Comparison of ENCODE assay signal across 8 cellular contexts in genomic region chr9:1051286-1052118, GRCh38. TPM values are rescaled to one million over a fixed set of nuclear protein-coding genes. Genes with fewer than 3 reads are reported as not detected.
A peak's percentile ranks its signal among the peaks of the same experiment; 100 is the strongest.
DNase-seq lines count a peak whose midpoint lies in the region; ATAC-seq and TF ChIP-seq lines count a peak whose summit lies in the region.

No MANE protein-coding gene starts in this region.

- H3K36me3 ChIP-seq in ovary = no peaks in the 10 kb centered on the region
- H3K36me3 ChIP-seq in BE2C = no peaks in the 10 kb centered on the region

- H3K9me3 Mint-ChIP-seq in activated naive CD4-positive, alpha-beta T cell treated with anti-CD3 and anti-CD28 coated beads, Interleukin-2, amount 10 ng/mL, durations not matched to agents 7 days and 5 days = no peaks in the 10 kb centered on the region

- H3K36me3 Mint-ChIP-seq in activated naive CD4-positive, alpha-beta T cell treated with anti-CD3 and anti-CD28 coated beads, Interleukin-2, amount 10 ng/mL, durations not matched to agents 7 days and 5 days = peaks cover 25% of the 10 kb centered on the region

- H3K27ac Mint-ChIP-seq in activated naive CD4-positive, alpha-beta T cell treated with anti-CD3 and anti-CD28 coated beads, Interleukin-2, amount 10 ng/mL, durations not matched to agents 7 days and 5 days = no peak overlapping the region

- no peak overlapping the region for H3K27ac ChIP-seq in ovary

- intact Hi-C loops in ovary (cut with DNase I) = no loop called here

- H3K27me3 ChIP-seq in ovary (no peaks in the 10 kb centered on the region), BE2C (peaks cover 47% of the 10 kb centered on the region)

- no peak for ATAC-seq in GM21515 (IDR thresholded peaks at IDR 0.05; ENCODE audit: unreplicated experiment)

- DNase-seq in activated naive CD4-positive, alpha-beta T cell treated with anti-CD3 and anti-CD28 coated beads, Interleukin-2, amount 10 ng/mL, durations not matched to agents 7 days and 5 days = peak; percentile 54
- no peak for DNase-seq in activated naive CD4-positive, alpha-beta T cell treated with Interleukin-2 at 50 U/mL for 16 hours
- DNase-seq in NCI-H774 (lab: John Stamatoyannopoulos, UW) (peak; percentile 20), fibroblast of mammary gland (ENCODE audit: low read depth) (peak; percentile 18), ovary (no peak), SHP77 treated with DMSO at 0.1 percent for 48 hours (lab: John Stamatoyannopoulos, UW) (no peak), BE2C (no peak)

- H3K4me3 ChIP-seq in fibroblast of mammary gland (ENCODE audit: control insufficient read depth, low read depth, low read length) = no peak overlapping the region
- peak overlapping the region; percentile 6 for H3K4me3 ChIP-seq in ovary
- no peak overlapping the region for H3K4me3 ChIP-seq in BE2C (ENCODE audit: low read depth, low read length)

- peaks cover 52% of the 10 kb centered on the region for H3K4me1 Mint-ChIP-seq in activated naive CD4-positive, alpha-beta T cell treated with anti-CD3 and anti-CD28 coated beads, Interleukin-2, amount 10 ng/mL, durations not matched to agents 7 days and 5 days

- CTCF ChIA-PET in activated naive CD4-positive, alpha-beta T cell treated with anti-CD3 and anti-CD28 coated beads, Interleukin-2, amount 10 ng/mL, durations not matched to agents 7 days and 5 days (lab: Charles Lee) = interaction anchor here (1.0 to 1.2 kb wide), 2 partner anchors 11 to 73 kb away, joined by 3 to 4 read pairs; no protein-coding TSS in a partner anchor

- H3K9me3 ChIP-seq in ovary (no peaks in the 10 kb centered on the region), BE2C (no peaks in the 10 kb centered on the region)

- TF ChIP-seq CTCF in fibroblast of mammary gland (conservative IDR thresholded peaks at IDR 0.05; ENCODE audit: control insufficient read depth, insufficient read depth, low read depth, low read length) = no peak
- TF ChIP-seq CTCF in ovary (IDR thresholded peaks at IDR 0.05) = no peak
- TF ChIP-seq CTCF in BE2C (IDR thresholded peaks at IDR 0.05; ENCODE audit: low read depth, low read length) = no peak

- H3K4me1 ChIP-seq in ovary (ENCODE audit: insufficient read depth) = peaks cover 3% of the 10 kb centered on the region
- H3K4me1 ChIP-seq in BE2C = no peaks in the 10 kb centered on the region

- H3K4me3 Mint-ChIP-seq in activated naive CD4-positive, alpha-beta T cell treated with anti-CD3 and anti-CD28 coated beads, Interleukin-2, amount 10 ng/mL, durations not matched to agents 7 days and 5 days = peak overlapping the region; percentile 62

- no peak for TF ChIP-seq POLR2A in ovary (IDR thresholded peaks at IDR 0.05)

- no peak for TF ChIP-seq EP300 in ovary (IDR thresholded peaks at IDR 0.05)

- peaks cover 94% of the 10 kb centered on the region for H3K27me3 Mint-ChIP-seq in activated naive CD4-positive, alpha-beta T cell treated with anti-CD3 and anti-CD28 coated beads, Interleukin-2, amount 10 ng/mL, durations not matched to agents 7 days and 5 days

- 9 to 24% (median 10%) methylated on average over 38 to 88 of the region's 88 CpGs for WGBS in ovary, 3 donors

RNA-seq across cellular contexts. Expression of gene DMRT2, which starts 1.3 kb away (rescaled TPM):
- under 1 TPM in 1 of 7 donors, not detected in 6; 0.17 TPM for total RNA-seq in ovary
- under 1 TPM in 1 of 2 donors, not detected in 1; 0.10 TPM for polyA plus RNA-seq in ovary
- not detected for polyA plus RNA-seq in BE2C (2012; ENCODE audit: insufficient read depth, insufficient read length, low read depth)

Comparison
In these comparisons a context has a peak if more than half of its experiments do, and no peak if none do; other contexts are left out.
1. DNase-seq: peak in activated naive CD4-positive, alpha-beta T cell treated with anti-CD3 and anti-CD28 coated beads, Interleukin-2, amount 10 ng/mL, durations not matched to agents 7 days and 5 days (single experiment), NCI-H774 (single experiment) and fibroblast of mammary gland (single experiment); none in activated naive CD4-positive, alpha-beta T cell treated with Interleukin-2 at 50 U/mL for 16 hours (single experiment), ovary (0 of 5), SHP77 treated with DMSO at 0.1 percent for 48 hours (single experiment) and BE2C (single experiment).